Comparison of ENCODE assay signal across 8 cellular contexts in genomic region chrX:132216283-132216682, GRCh38. TPM values are rescaled to one million over a fixed set of nuclear protein-coding genes. Genes with fewer than 3 reads are reported as not detected.
DNase-seq lines count a peak whose midpoint lies in the region; ATAC-seq and TF ChIP-seq lines count a peak whose summit lies in the region.

No MANE protein-coding gene starts in this region.

- H3K27ac Mint-ChIP-seq in GM23338 = peak overlapping the region; percentile 88; the same call in 1 of the 2 replicates

- ATAC-seq in GM23338 (no peak), HG03175 (IDR thresholded peaks at IDR 0.05; ENCODE audit: unreplicated experiment) (no peak)

- no peaks in the 10 kb centered on the region; the same call in 1 of the 2 replicates for H4K20me1 ChIP-seq in GM23338 (replicated peaks; ENCODE audit: insufficient read depth)

- H3K27ac ChIP-seq in GM23338 (ENCODE audit: low read depth) (no peak overlapping the region), Peyer's patch (peak overlapping the region in 3 of 4 donors; percentile 92 to 98 (median 98))

- H3K4me3 ChIP-seq in GM23338 = peak overlapping the region; percentile 79
- peak overlapping the region; percentile 62 to 87 (median 71) for H3K4me3 ChIP-seq in Peyer's patch
- peak overlapping the region; percentile 72 for H3K4me3 ChIP-seq in epithelial cell of proximal tubule (ENCODE audit: low read depth, low read length)
- peak overlapping the region; percentile 63 for H3K4me3 ChIP-seq in skeletal muscle cell (ENCODE audit: low read depth, low read length)

- peaks cover 18% of the 10 kb centered on the region; the same call in 2 of the 3 replicates for H3K36me3 Mint-ChIP-seq in GM23338 (ENCODE audit: low read depth)

- H3K36me3 ChIP-seq in GM23338 (ENCODE audit: insufficient read depth) (peaks cover 5% of the 10 kb centered on the region; the same call in 1 of the 2 replicates), Peyer's patch (no peaks in the 10 kb centered on the region)

- peak overlapping the region; percentile 87 for H3K4me2 ChIP-seq in GM23338

- H3K9me3 Mint-ChIP-seq in GM23338 = no peaks in the 10 kb centered on the region

- 0 out of 2 replicates have a peak, but pooled peaks cover 4% of the 10 kb centered on the region for H3F3A ChIP-seq in GM23338 (replicated peaks; ENCODE audit: low read depth)

- peaks cover 9% of the 10 kb centered on the region for H3K4me1 Mint-ChIP-seq in GM23338

- H3K9me3 ChIP-seq in Peyer's patch = no peaks in the 10 kb centered on the region

- H3K4me1 ChIP-seq in GM23338 (ENCODE audit: insufficient read depth) = peaks cover 8% of the 10 kb centered on the region
- no peaks in the 10 kb centered on the region for H3K4me1 ChIP-seq in Peyer's patch

- no peak for TF ChIP-seq CTCF in GM23338 (conservative IDR thresholded peaks at IDR 0.05; ENCODE audit: low read depth in 2 of 2)
- TF ChIP-seq CTCF in Peyer's patch (IDR thresholded peaks at IDR 0.05) = no peak
- TF ChIP-seq CTCF in epithelial cell of proximal tubule (conservative IDR thresholded peaks at IDR 0.05; ENCODE audit: low read depth, low read length) = no peak

- H3K27me3 ChIP-seq in GM23338 (ENCODE audit: insufficient read depth) (no peaks in the 10 kb centered on the region), Peyer's patch (no peaks in the 10 kb centered on the region)

- peaks cover 3% of the 10 kb centered on the region for H3K27me3 Mint-ChIP-seq in GM23338 (ENCODE audit: insufficient read depth, low read depth, poor library complexity)

- H3K79me2 ChIP-seq in GM23338 (replicated peaks; ENCODE audit: insufficient read depth) = peaks cover 19% of the 10 kb centered on the region

- peak overlapping the region; percentile 90 for H3K4me3 Mint-ChIP-seq in GM23338

- no peak overlapping the region for H2AFZ ChIP-seq in GM23338

- no peaks in the 10 kb centered on the region for H3K9me2 ChIP-seq in GM23338 (ENCODE audit: insufficient read depth)

- DNase-seq in GM23338 (ENCODE audit: low spot score) (no peak), Peyer's patch (no peak), epithelial cell of proximal tubule (ENCODE audit: low read depth) (no peak), skeletal muscle cell (ENCODE audit: low read depth) (no peak), NCI-H1092 treated with DMSO at 0.1 percent for 48 hours (lab: John Stamatoyannopoulos, UW) (no peak), DMS53 treated with DMSO at 0.1 percent for 48 hours (lab: John Stamatoyannopoulos, UW; ENCODE audit: unreplicated experiment) (no peak), hippocampal formation (lab: John Stamatoyannopoulos, UW) (no peak)

- no peak for TF ChIP-seq POLR2A in Peyer's patch (IDR thresholded peaks at IDR 0.05)

TF ChIP-seq in GM23338, 12 proteins besides CTCF, POLR2A, EP300 and RAD21:
- TF ChIP-seq STAT1 (IDR thresholded peaks at IDR 0.05; ENCODE audit: unreplicated experiment) = no peak
- no peak for TF ChIP-seq ETS1 (IDR thresholded peaks at IDR 0.05)
- TF ChIP-seq EZH2 (IDR thresholded peaks at IDR 0.05; ENCODE audit: low read depth, unreplicated experiment) = no peak
- no peak for TF ChIP-seq ZNF331 (CRISPR knock-in tag; IDR thresholded peaks at IDR 0.05; ENCODE audit: low read depth)

RNA-seq across cellular contexts. Expression of gene RAP2C, which starts 3.0 kb away (rescaled TPM):
- 22.7 and 25.0 TPM in 2 replicates for total RNA-seq in GM23338 (2014; rRNA removed; shearing (Covaris generic))
- polyA plus RNA-seq in GM23338 (2016; fragmentation: Nextera tagmentation; extraction: Ambion mirVana) = 14.5 and 16.0 TPM in 2 replicates
- total RNA-seq in Peyer's patch = 10 to 100 TPM; 12.0 to 19.3 (median 18.6) TPM
- total RNA-seq in epithelial cell of proximal tubule = 16.4 and 19.6 TPM in 2 replicates
